ENCODE assay signal across 2 cellular contexts in the genomic region with DNA sequence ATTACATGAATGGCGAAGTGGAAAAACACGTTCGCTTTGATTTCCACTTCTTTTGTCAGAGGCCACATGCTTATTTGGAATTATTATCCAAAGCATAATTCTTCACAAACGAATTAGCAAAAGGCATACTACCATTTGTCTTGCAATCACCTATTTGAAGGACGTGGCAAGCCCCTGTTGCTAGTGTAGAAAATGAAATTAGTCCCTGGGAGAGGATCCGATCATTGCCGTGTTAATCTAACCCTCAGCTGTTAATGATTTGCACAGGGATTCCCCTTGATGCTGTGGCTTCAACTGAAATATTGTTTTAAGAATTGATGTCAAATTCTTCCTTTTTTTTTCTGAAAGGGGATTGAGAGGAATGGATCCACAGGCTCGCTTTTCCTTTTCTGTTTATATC.
A peak's percentile ranks its signal among the peaks of the same experiment; 100 is the strongest.
TF ChIP-seq lines count a peak whose summit lies in the region.

No MANE protein-coding gene starts in this region.

TF ChIP-seq in liver, 16 proteins besides CTCF, POLR2A, EP300 and RAD21:
- TF ChIP-seq EGR1 (IDR thresholded peaks at IDR 0.05; ENCODE audit: low read depth in 2 of 2) (no peak), MAX (IDR thresholded peaks at IDR 0.05) (no peak), TAF1 (conservative IDR thresholded peaks at IDR 0.05) (peak; percentile 61), YY1 (IDR thresholded peaks at IDR 0.05) (peak; percentile 9), HNF4A (conservative IDR thresholded peaks at IDR 0.05) (peak in 1 of 2 donors; percentile 27)
TF ChIP-seq in liver: peak in this region for 3.

TF ChIP-seq in HepG2, 621 proteins besides CTCF, POLR2A, EP300 and RAD21:
- no peak for TF ChIP-seq ZBTB25 (CRISPR knock-in tag; IDR thresholded peaks at IDR 0.05)
- TF ChIP-seq, protein P1, sequence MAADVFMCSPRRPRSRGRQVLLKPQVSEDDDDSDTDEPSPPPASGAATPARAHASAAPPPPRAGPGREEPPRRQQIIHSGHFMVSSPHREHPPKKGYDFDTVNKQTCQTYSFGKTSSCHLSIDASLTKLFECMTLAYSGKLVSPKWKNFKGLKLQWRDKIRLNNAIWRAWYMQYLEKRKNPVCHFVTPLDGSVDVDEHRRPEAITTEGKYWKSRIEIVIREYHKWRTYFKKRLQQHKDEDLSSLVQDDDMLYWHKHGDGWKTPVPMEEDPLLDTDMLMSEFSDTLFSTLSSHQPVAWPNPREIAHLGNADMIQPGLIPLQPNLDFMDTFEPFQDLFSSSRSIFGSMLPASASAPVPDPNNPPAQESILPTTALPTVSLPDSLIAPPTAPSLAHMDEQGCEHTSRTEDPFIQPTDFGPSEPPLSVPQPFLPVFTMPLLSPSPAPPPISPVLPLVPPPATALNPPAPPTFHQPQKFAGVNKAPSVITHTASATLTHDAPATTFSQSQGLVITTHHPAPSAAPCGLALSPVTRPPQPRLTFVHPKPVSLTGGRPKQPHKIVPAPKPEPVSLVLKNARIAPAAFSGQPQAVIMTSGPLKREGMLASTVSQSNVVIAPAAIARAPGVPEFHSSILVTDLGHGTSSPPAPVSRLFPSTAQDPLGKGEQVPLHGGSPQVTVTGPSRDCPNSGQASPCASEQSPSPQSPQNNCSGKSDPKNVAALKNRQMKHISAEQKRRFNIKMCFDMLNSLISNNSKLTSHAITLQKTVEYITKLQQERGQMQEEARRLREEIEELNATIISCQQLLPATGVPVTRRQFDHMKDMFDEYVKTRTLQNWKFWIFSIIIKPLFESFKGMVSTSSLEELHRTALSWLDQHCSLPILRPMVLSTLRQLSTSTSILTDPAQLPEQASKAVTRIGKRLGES (CRISPR knock-in tag; IDR thresholded peaks at IDR 0.05; ENCODE audit: borderline replicate concordance): no peak
- TF ChIP-seq ZNF598 (CRISPR knock-in tag; IDR thresholded peaks at IDR 0.05; ENCODE audit: borderline replicate concordance): no peak
- TF ChIP-seq ZNF224 (CRISPR knock-in tag; IDR thresholded peaks at IDR 0.05): no peak
- no peak for TF ChIP-seq ASH2L (IDR thresholded peaks at IDR 0.05; ENCODE audit: insufficient read length, low read depth, low read length)
- no peak for TF ChIP-seq ZNF839 (CRISPR knock-in tag; IDR thresholded peaks at IDR 0.05; ENCODE audit: borderline replicate concordance)
- no peak for TF ChIP-seq CSRNP2 (CRISPR knock-in tag; conservative IDR thresholded peaks at IDR 0.05; ENCODE audit: low read depth)
- no peak for TF ChIP-seq RFXAP (CRISPR knock-in tag; IDR thresholded peaks at IDR 0.05; ENCODE audit: borderline replicate concordance)
- TF ChIP-seq FOSL1 (CRISPR knock-in tag; IDR thresholded peaks at IDR 0.05; ENCODE audit: borderline replicate concordance): no peak
- no peak for TF ChIP-seq GTF2F1 (IDR thresholded peaks at IDR 0.05; ENCODE audit: low read length)
TF ChIP-seq in HepG2: peak in this region for 0.
